8 cellular contexts compared by ENCODE assay signal in the genomic region with DNA sequence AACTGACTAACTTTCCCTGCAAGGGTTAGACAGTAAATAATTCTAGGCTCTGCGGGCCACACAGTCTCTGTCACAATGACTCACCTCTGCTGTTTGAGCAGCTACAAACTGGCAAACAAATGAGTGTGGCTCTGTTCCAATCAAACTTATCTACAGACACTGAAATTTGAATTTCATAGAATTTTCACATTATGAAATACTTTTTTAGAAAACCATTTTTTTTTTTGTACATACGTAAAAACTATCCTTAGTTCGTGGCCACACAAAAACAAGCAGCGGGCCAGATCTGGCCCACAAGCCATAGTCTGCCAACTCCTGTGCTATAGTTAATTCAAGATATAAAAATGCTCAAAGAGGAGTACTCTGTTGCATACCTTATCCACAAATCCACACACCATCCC. TPM values are rescaled to one million over a fixed set of nuclear protein-coding genes. Genes with fewer than 3 reads are reported as not detected.
DNase-seq lines count a peak whose midpoint lies in the region; ATAC-seq and TF ChIP-seq lines count a peak whose summit lies in the region.

No MANE protein-coding gene starts in this region.

- TF ChIP-seq CTCF in left lung (IDR thresholded peaks at IDR 0.05) (no peak), sigmoid colon (IDR thresholded peaks at IDR 0.05) (no peak), GM20000 (IDR thresholded peaks at IDR 0.05; ENCODE audit: extremely low read depth, missing control alignments) (no peak)

- no peak for TF ChIP-seq POLR2A in sigmoid colon (IDR thresholded peaks at IDR 0.05)

- TF ChIP-seq EP300 in sigmoid colon (IDR thresholded peaks at IDR 0.05), result no peak

- peaks cover 19% of the 10 kb centered on the region for H3K36me3 Mint-ChIP-seq in activated naive CD4-positive, alpha-beta T cell treated with anti-CD3 and anti-CD28 coated beads, Interleukin-2, amount 10 ng/mL, durations not matched to agents 7 days and 5 days

- DNase-seq in ELR (ENCODE audit: low read depth), result peak; percentile 91
- peak; percentile 54 for DNase-seq in MV-4-11 (lab: John Stamatoyannopoulos, UW)
- DNase-seq in activated naive CD4-positive, alpha-beta T cell treated with anti-CD3 and anti-CD28 coated beads, Interleukin-2, amount 10 ng/mL, durations not matched to agents 7 days and 5 days, result peak; percentile 62
- no peak for DNase-seq in left lung
- DNase-seq in sigmoid colon, result no peak
- DNase-seq in GM20000 (ENCODE audit: low spot score), result no peak
- no peak for DNase-seq in germinal center (ENCODE audit: low spot score)

- no peaks in the 10 kb centered on the region for H3K27me3 Mint-ChIP-seq in activated naive CD4-positive, alpha-beta T cell treated with anti-CD3 and anti-CD28 coated beads, Interleukin-2, amount 10 ng/mL, durations not matched to agents 7 days and 5 days

- H3K9me3 Mint-ChIP-seq in activated naive CD4-positive, alpha-beta T cell treated with anti-CD3 and anti-CD28 coated beads, Interleukin-2, amount 10 ng/mL, durations not matched to agents 7 days and 5 days, result no peaks in the 10 kb centered on the region

- peak overlapping the region; percentile 100 for H3K27ac Mint-ChIP-seq in activated naive CD4-positive, alpha-beta T cell treated with anti-CD3 and anti-CD28 coated beads, Interleukin-2, amount 10 ng/mL, durations not matched to agents 7 days and 5 days

- H3K4me1 ChIP-seq in left lung (peaks cover 10 to 54% of the 10 kb centered on the region in 2 donors), sigmoid colon (peaks cover 0 to 38% (median 33%) of the 10 kb centered on the region in 4 donors)

- H3K4me3 Mint-ChIP-seq in activated naive CD4-positive, alpha-beta T cell treated with anti-CD3 and anti-CD28 coated beads, Interleukin-2, amount 10 ng/mL, durations not matched to agents 7 days and 5 days, result peak overlapping the region; percentile 62

- CTCF ChIA-PET in activated naive CD4-positive, alpha-beta T cell treated with anti-CD3 and anti-CD28 coated beads, Interleukin-2, amount 10 ng/mL, durations not matched to agents 7 days and 5 days (lab: Charles Lee), result interaction anchor here (0.6 to 3.2 kb wide), 5 partner anchors 13 to 37 kb away, joined by 3 to 15 read pairs (median 4); no protein-coding TSS in a partner anchor

- H3K27ac ChIP-seq in left lung, result peak overlapping the region; percentile 28 to 46
- H3K27ac ChIP-seq in sigmoid colon, result peak overlapping the region in 1 of 4 donors; percentile 3

- H3K36me3 ChIP-seq in left lung (no peaks in the 10 kb centered on the region), sigmoid colon (no peaks in the 10 kb centered on the region)

- ATAC-seq in left lung (peak; percentile 74), GM19397 (IDR thresholded peaks at IDR 0.05; ENCODE audit: unreplicated experiment) (no peak)

- no peak overlapping the region for H3K4me3 ChIP-seq in left lung
- no peak overlapping the region for H3K4me3 ChIP-seq in sigmoid colon

- H3K9me3 ChIP-seq in left lung (no peaks in the 10 kb centered on the region), sigmoid colon (no peaks in the 10 kb centered on the region)

- intact Hi-C loops in left lung (cut with DNase I) (no loop called here), sigmoid colon (cut with DNase I) (no loop called here)

- H3K27me3 ChIP-seq in left lung (no peaks in the 10 kb centered on the region), sigmoid colon (no peaks in the 10 kb centered on the region)

- WGBS in sigmoid colon, 2 donors, result 62 to 75% methylated on average over 4 of the region's 4 CpGs

- H3K4me1 Mint-ChIP-seq in activated naive CD4-positive, alpha-beta T cell treated with anti-CD3 and anti-CD28 coated beads, Interleukin-2, amount 10 ng/mL, durations not matched to agents 7 days and 5 days, result peaks cover 90% of the 10 kb centered on the region

RNA-seq across cellular contexts. Expression of a gene that starts 32.6 kb away (rescaled TPM):
- total RNA-seq in left lung (10 to 100 TPM; 41.0 to 53.8 TPM), sigmoid colon (10 to 100 TPM; 16.6 to 23.2 (median 20.4) TPM)
- 10 to 100 TPM in 1 of 3 donors, 1 to 10 TPM in 2; 7.2 to 17.8 (median 7.2) TPM for polyA plus RNA-seq in sigmoid colon

Comparison
In these comparisons a context has a peak if more than half of its experiments do, and no peak if none do; other contexts are left out.
1. DNase-seq: peak in ELR (single experiment), MV-4-11 (single experiment) and activated naive CD4-positive, alpha-beta T cell treated with anti-CD3 and anti-CD28 coated beads, Interleukin-2, amount 10 ng/mL, durations not matched to agents 7 days and 5 days (single experiment); none in left lung (0 of 2), sigmoid colon (single experiment), GM20000 (single experiment) and germinal center (single experiment).